Comparison of ENCODE assay signal across 14 cellular contexts in genomic region chr16:2015117-2015946, GRCh38. TPM values are rescaled to one million over a fixed set of nuclear protein-coding genes. Genes with fewer than 3 reads are reported as not detected.
DNase-seq lines count a peak whose midpoint lies in the region; ATAC-seq, FAIRE-seq and TF ChIP-seq lines count a peak whose summit lies in the region.
"Had no signal": no experiment of that assay in that cellular context is flagged by ENCODE, and none has a peak within 500 bp of the region (broad histone marks: within the 10 kb centered on the region; RNA-seq: fewer than 3 reads in every experiment).

No MANE protein-coding gene starts in this region.

- no peak for ATAC-seq in GM18907 (IDR thresholded peaks at IDR 0.05; ENCODE audit: unreplicated experiment)
- no peak for ATAC-seq in activated CD8-positive, alpha-beta T cell treated with anti-CD3 and anti-CD28 coated beads, Interleukin-2, amount 10 ng/mL, durations not matched to agents 7 days and 5 days

- H3K4me1 Mint-ChIP-seq in activated CD8-positive, alpha-beta T cell treated with anti-CD3 and anti-CD28 coated beads, Interleukin-2, amount 10 ng/mL, durations not matched to agents 7 days and 5 days (ENCODE audit: low read depth) = peaks cover 2% of the 10 kb centered on the region

- H3K9me3 Mint-ChIP-seq in activated CD8-positive, alpha-beta T cell treated with anti-CD3 and anti-CD28 coated beads, Interleukin-2, amount 10 ng/mL, durations not matched to agents 7 days and 5 days (ENCODE audit: insufficient read depth) = no peaks in the 10 kb centered on the region

- TF ChIP-seq POLR2A in H54 (IDR thresholded peaks at IDR 0.05; ENCODE audit: low read depth, low read length) (no peak), stomach (IDR thresholded peaks at IDR 0.05) (no peak)

- H3K27ac Mint-ChIP-seq in activated CD8-positive, alpha-beta T cell treated with anti-CD3 and anti-CD28 coated beads, Interleukin-2, amount 10 ng/mL, durations not matched to agents 7 days and 5 days = no peak overlapping the region
- H3K27ac Mint-ChIP-seq: activated naive CD8-positive, alpha-beta T cell had no signal

- no peak for TF ChIP-seq EP300 in stomach (IDR thresholded peaks at IDR 0.05)

- intact Hi-C loops in stomach (cut with DNase I; ENCODE audit: low total_unique reads) = no loop called here

- DNase-seq in H54 (ENCODE audit: insufficient read length, low spot score) = peak; percentile 69
- DNase-seq in NCI-H82 (lab: John Stamatoyannopoulos, UW) = peak; percentile 92
- peak; percentile 61 for DNase-seq in stomach
- no peak for DNase-seq in KBM-7
- DNase-seq in activated CD8-positive, alpha-beta T cell treated with anti-CD3 and anti-CD28 coated beads, Interleukin-2, amount 10 ng/mL, durations not matched to agents 7 days and 5 days = no peak
- DNase-seq: DND-41, hippocampal formation, sigmoid colon, SK-N-SH had no signal

- H3K27me3 ChIP-seq in esophagus (ENCODE audit: control insufficient read depth in 1 of 2, insufficient read depth in 2 of 2, low read length in 2 of 2) (peaks cover 4 to 6% of the 10 kb centered on the region in 2 donors), stomach (peaks cover 15 to 28% (median 16%) of the 10 kb centered on the region in 3 donors)

- H3K36me3 Mint-ChIP-seq in activated CD8-positive, alpha-beta T cell treated with anti-CD3 and anti-CD28 coated beads, Interleukin-2, amount 10 ng/mL, durations not matched to agents 7 days and 5 days (ENCODE audit: low read depth) = peaks cover under 1% of the 10 kb centered on the region
- H3K36me3 Mint-ChIP-seq: activated naive CD8-positive, alpha-beta T cell had no signal

- H3K27ac ChIP-seq in esophagus (ENCODE audit: low read depth in 2 of 2, low read length in 1 of 2) (peak overlapping the region; percentile 56 to 87), stomach (peak overlapping the region; percentile 66 to 88 (median 79))
- H3K27ac ChIP-seq: sigmoid colon had no signal

- in situ Hi-C loops in KBM-7 (cut with MboI; ENCODE audit: low pct_unique_long_range_greater_than_20kb, low sequenced_read_pairs) = no loop called here

- H3K4me1 ChIP-seq in esophagus (ENCODE audit: control insufficient read depth in 2 of 2, insufficient read depth in 2 of 2, low read length in 1 of 2) (peaks cover 5 to 17% of the 10 kb centered on the region in 2 donors), stomach (peaks cover 13 to 28% (median 17%) of the 10 kb centered on the region in 4 donors)

- H3K4me3 Mint-ChIP-seq in activated CD8-positive, alpha-beta T cell treated with anti-CD3 and anti-CD28 coated beads, Interleukin-2, amount 10 ng/mL, durations not matched to agents 7 days and 5 days = no peak overlapping the region
- H3K4me3 Mint-ChIP-seq: activated naive CD8-positive, alpha-beta T cell had no signal

- FAIRE-seq in H54 (lab: Jason Lieb, UNC) = peak; percentile 79
- FAIRE-seq: GM18507 had no signal

- POLR2A ChIA-PET in activated CD8-positive, alpha-beta T cell treated with anti-CD3 and anti-CD28 coated beads, Interleukin-2, amount 10 ng/mL, durations not matched to agents 7 days and 5 days (lab: Charles Lee) = no interaction called here

- TF ChIP-seq CTCF in stomach (IDR thresholded peaks at IDR 0.05) = no peak

- 57 to 65% methylated on average over 24 of the region's 24 CpGs for WGBS in esophagus, 2 donors
- 44 to 70% (median 59%) methylated on average over 20 to 24 of the region's 24 CpGs for WGBS in stomach, 5 donors

- CTCF ChIA-PET in activated CD8-positive, alpha-beta T cell treated with anti-CD3 and anti-CD28 coated beads, Interleukin-2, amount 10 ng/mL, durations not matched to agents 7 days and 5 days (lab: Charles Lee) = interaction anchor here (1.6 to 2.0 kb wide), 3 partner anchors 11 to 140 kb away, joined by 4 to 10 read pairs (median 6); partner anchors contain the start of gene TRAF7

- peaks cover 10% of the 10 kb centered on the region for H3K27me3 Mint-ChIP-seq in activated CD8-positive, alpha-beta T cell treated with anti-CD3 and anti-CD28 coated beads, Interleukin-2, amount 10 ng/mL, durations not matched to agents 7 days and 5 days (ENCODE audit: low read depth)
- H3K27me3 Mint-ChIP-seq: activated naive CD8-positive, alpha-beta T cell had no signal

- H3K9me3 ChIP-seq in esophagus (ENCODE audit: control insufficient read depth in 2 of 2, insufficient read depth in 1 of 2, low read depth in 1 of 2, low read length in 1 of 2) = peaks cover 0 to 2% of the 10 kb centered on the region in 2 donors
- H3K9me3 ChIP-seq in stomach = no peaks in the 10 kb centered on the region
- H3K9me3 ChIP-seq: sigmoid colon, SK-N-SH had no signal

- no peak overlapping the region for H3K4me3 ChIP-seq in esophagus (ENCODE audit: low read depth in 1 of 2, low read length in 2 of 2)
- H3K4me3 ChIP-seq in stomach = no peak overlapping the region
- H3K4me3 ChIP-seq: sigmoid colon had no signal

- no peaks in the 10 kb centered on the region for H3K36me3 ChIP-seq in esophagus (ENCODE audit: control insufficient read depth in 2 of 2, insufficient read depth in 2 of 2, low read length in 1 of 2)
- no peaks in the 10 kb centered on the region for H3K36me3 ChIP-seq in stomach
- H3K36me3 ChIP-seq: sigmoid colon had no signal

RNA-seq across cellular contexts. Expression of gene NPW, which starts 4.3 kb away (rescaled TPM):
- polyA plus RNA-seq in esophagus (under 1 TPM; 0.22 to 0.53 TPM), stomach (10 to 100 TPM in 1 of 3 donors, 1 to 10 TPM in 2; 1.6 to 12.4 (median 2.4) TPM)
- total RNA-seq in stomach = under 1 TPM in 1 of 5 donors, not detected in 4; 0.55 TPM
- total RNA-seq in activated CD8-positive, alpha-beta T cell treated with anti-CD3 and anti-CD28 coated beads, Interleukin-2, amount 10 ng/mL, durations not matched to agents 7 days and 5 days = under 1 TPM in 1 of 2 experiments, not detected in 1; 0.73 TPM
- total RNA-seq: sigmoid colon, urinary bladder had no signal

RNA-seq across cellular contexts. Expression of gene ZNF598, which starts 5.7 kb away (rescaled TPM):
- 10 to 100 TPM; 27.9 to 36.4 TPM for polyA plus RNA-seq in esophagus
- 10 to 100 TPM; 16.3 to 86.2 (median 34.8) TPM for total RNA-seq in stomach
- 10 to 100 TPM; 21.1 to 31.0 (median 21.4) TPM for polyA plus RNA-seq in stomach
- total RNA-seq in activated CD8-positive, alpha-beta T cell treated with anti-CD3 and anti-CD28 coated beads, Interleukin-2, amount 10 ng/mL, durations not matched to agents 7 days and 5 days = 10 to 100 TPM; 75.1 to 75.9 TPM

RNA-seq across cellular contexts. Expression of gene NHERF2, which starts 11.4 kb away (rescaled TPM):
- polyA plus RNA-seq in esophagus = 10 to 100 TPM; 26.3 to 36.1 TPM
- total RNA-seq in stomach = 100 to 1,000 TPM in 2 of 5 donors, 10 to 100 TPM in 3; 17.4 to 201 (median 95.5) TPM
- polyA plus RNA-seq in stomach = 100 to 1,000 TPM in 2 of 3 donors, 10 to 100 TPM in 1; 65.4 to 236 (median 157) TPM
- total RNA-seq in activated CD8-positive, alpha-beta T cell treated with anti-CD3 and anti-CD28 coated beads, Interleukin-2, amount 10 ng/mL, durations not matched to agents 7 days and 5 days = 1 to 10 TPM; 1.4 to 2.8 TPM

RNA-seq across cellular contexts. Expression of gene SYNGR3, which starts 25.6 kb away (rescaled TPM):
- under 1 TPM; 0.06 to 0.36 TPM for polyA plus RNA-seq in esophagus
- total RNA-seq in stomach = 1 to 10 TPM in 1 of 5 donors, not detected in 4; 1.7 TPM
- 1 to 10 TPM in 1 of 3 donors, not detected in 2; 1.3 TPM for polyA plus RNA-seq in stomach
- 1 to 10 TPM; 2.6 to 3.4 TPM for total RNA-seq in activated CD8-positive, alpha-beta T cell treated with anti-CD3 and anti-CD28 coated beads, Interleukin-2, amount 10 ng/mL, durations not matched to agents 7 days and 5 days

RNA-seq across cellular contexts. Expression of gene GFER, which starts 31.3 kb away (rescaled TPM):
- polyA plus RNA-seq in esophagus (10 to 100 TPM; 13.1 to 23.1 TPM), stomach (10 to 100 TPM; 31.2 to 50.6 (median 36.1) TPM)
- 100 to 1,000 TPM in 1 of 5 donors, 10 to 100 TPM in 1, 1 to 10 TPM in 3; 3.1 to 313 (median 9.9) TPM for total RNA-seq in stomach
- 10 to 100 TPM; 27.2 to 30.5 TPM for total RNA-seq in activated CD8-positive, alpha-beta T cell treated with anti-CD3 and anti-CD28 coated beads, Interleukin-2, amount 10 ng/mL, durations not matched to agents 7 days and 5 days

Comparison
In these comparisons a context has a peak if more than half of its experiments do, and no peak if none do; other contexts are left out.
1. DNase-seq: peak in H54 (single experiment), NCI-H82 (single experiment) and stomach (single experiment); none in KBM-7 (single experiment) and activated CD8-positive, alpha-beta T cell treated with anti-CD3 and anti-CD28 coated beads, Interleukin-2, amount 10 ng/mL, durations not matched to agents 7 days and 5 days (single experiment).
2. RNA of gene NHERF2, which starts 11.4 kb away (total RNA-seq): 17.4 to 201 TPM in stomach; 1.4 to 2.8 TPM in activated CD8-positive, alpha-beta T cell treated with anti-CD3 and anti-CD28 coated beads, Interleukin-2, amount 10 ng/mL, durations not matched to agents 7 days and 5 days; every median in the first group is over 4 times any median in the second.